In the genomic region with DNA sequence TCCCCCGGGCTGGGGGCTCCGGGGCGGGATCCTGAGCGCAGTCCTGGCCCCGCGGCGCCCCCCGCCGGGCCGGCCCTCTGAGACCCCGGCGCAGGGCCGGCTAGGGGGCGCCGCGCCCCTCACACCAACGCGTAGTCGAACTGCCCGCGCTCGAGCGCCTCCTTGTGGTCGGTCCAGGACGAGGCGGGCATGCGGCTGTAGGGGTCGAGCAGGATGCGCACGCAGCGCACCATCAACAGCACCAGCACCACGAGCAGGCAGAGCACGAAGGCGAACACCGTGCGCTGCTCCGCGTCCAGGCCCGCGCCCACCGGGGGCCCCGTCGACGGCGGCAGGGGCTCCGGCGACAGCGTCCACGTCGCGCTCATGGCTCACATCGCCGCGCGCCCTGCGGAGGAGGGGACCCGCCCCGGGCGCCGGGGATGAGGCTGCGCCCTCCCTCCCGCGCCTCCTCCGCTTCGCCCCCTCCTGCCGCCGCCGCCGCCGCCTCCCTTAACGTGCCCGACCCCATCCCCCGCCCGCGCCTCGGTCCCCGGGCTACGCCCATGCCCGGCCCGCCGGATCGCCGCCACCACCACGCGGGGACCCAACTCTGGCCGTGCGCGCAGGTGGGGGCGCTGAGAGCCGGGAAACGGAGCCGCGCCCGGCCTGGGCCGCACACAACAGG, we compare ENCODE assay signal across 8 cellular contexts. TPM values are rescaled to one million over a fixed set of nuclear protein-coding genes. Genes with fewer than 3 reads are reported as not detected.
A peak's percentile ranks its signal among the peaks of the same experiment; 100 is the strongest.
DNase-seq lines count a peak whose midpoint lies in the region; ATAC-seq and TF ChIP-seq lines count a peak whose summit lies in the region.

No MANE protein-coding gene starts in this region.

- H3K4me3 Mint-ChIP-seq in activated CD4-positive, alpha-beta memory T cell treated with anti-CD3 and anti-CD28 coated beads for 36 hours, result peak overlapping the region; percentile 59

- ATAC-seq in mucosa of descending colon, result no peak
- no peak for ATAC-seq in GM18520 (IDR thresholded peaks at IDR 0.05; ENCODE audit: unreplicated experiment)

- POLR2A ChIA-PET in HEK293T (lab: Yijun Ruan, JAX), result interaction anchor here (0.9 kb wide), 1 partner anchor 19 kb away, joined by 3 read pairs; no protein-coding TSS in a partner anchor
- POLR2A ChIA-PET in activated CD4-positive, alpha-beta memory T cell treated with anti-CD3 and anti-CD28 coated beads for 36 hours (lab: Charles Lee), result no interaction called here

- intact Hi-C loops in activated CD4-positive, alpha-beta memory T cell treated with anti-CD3 and anti-CD28 coated beads for 36 hours (cut with micrococcal nuclease), result no loop called here
- intact Hi-C loops in mucosa of descending colon (cut with DNase I, micrococcal nuclease), result no loop called here

- H3K9me3 ChIP-seq in mucosa of descending colon, result no peaks in the 10 kb centered on the region

- no peaks in the 10 kb centered on the region for H3K27me3 Mint-ChIP-seq in activated CD4-positive, alpha-beta memory T cell treated with anti-CD3 and anti-CD28 coated beads for 36 hours

- DNase-seq in AML-193 (lab: John Stamatoyannopoulos, UW), result peak; percentile 24 to 32
- DNase-seq in HEK293T (ENCODE audit: extremely low spot score), result peak; percentile 85
- peak; percentile 89 for DNase-seq in NCI-H82 (lab: John Stamatoyannopoulos, UW)
- DNase-seq in activated CD4-positive, alpha-beta memory T cell treated with anti-CD3 and anti-CD28 coated beads for 36 hours, result peak; percentile 85
- DNase-seq in effector CD4-positive, alpha-beta T cell, result peak; percentile 70
- peak; percentile 67 to 80 (median 77) for DNase-seq in mucosa of descending colon
- DNase-seq in stimulated activated CD8-positive, alpha-beta memory T cell treated with anti-CD3 and anti-CD28 coated beads, Interleukin-4, amount 100 ng/mL, for 4 hours (ENCODE audit: low read depth in 2 of 2, low spot score in 1 of 2), result peak; percentile 56 to 57

- no peaks in the 10 kb centered on the region for H3K36me3 ChIP-seq in mucosa of descending colon (ENCODE audit: low read depth)

- H3K9me3 Mint-ChIP-seq in activated CD4-positive, alpha-beta memory T cell treated with anti-CD3 and anti-CD28 coated beads for 36 hours, result no peaks in the 10 kb centered on the region

- peaks cover 5% of the 10 kb centered on the region for H3K36me3 Mint-ChIP-seq in activated CD4-positive, alpha-beta memory T cell treated with anti-CD3 and anti-CD28 coated beads for 36 hours

- H3K27ac Mint-ChIP-seq in activated CD4-positive, alpha-beta memory T cell treated with anti-CD3 and anti-CD28 coated beads for 36 hours, result no peak overlapping the region

- peak; percentile 70 for TF ChIP-seq CTCF in mucosa of descending colon (IDR thresholded peaks at IDR 0.05)

- CTCF ChIA-PET in HEK293T (lab: Yijun Ruan, JAX), result no interaction called here
- CTCF ChIA-PET in activated CD4-positive, alpha-beta memory T cell treated with anti-CD3 and anti-CD28 coated beads for 36 hours (lab: Charles Lee), result no interaction called here

- peaks cover 30% of the 10 kb centered on the region for H3K4me1 Mint-ChIP-seq in activated CD4-positive, alpha-beta memory T cell treated with anti-CD3 and anti-CD28 coated beads for 36 hours (ENCODE audit: low read depth)

- H3K4me1 ChIP-seq in mucosa of descending colon (ENCODE audit: low read depth), result peaks cover 21% of the 10 kb centered on the region

- H3K4me3 ChIP-seq in mucosa of descending colon, result no peak overlapping the region

TF ChIP-seq in HEK293T, 16 proteins besides CTCF, POLR2A, EP300 and RAD21:
- TF ChIP-seq L3MBTL2 (conservative IDR thresholded peaks at IDR 0.05), result peak; percentile 95
- no peak for TF ChIP-seq ZNF384 (IDR thresholded peaks at IDR 0.05)

RNA-seq across cellular contexts. Expression of gene CTXN1, which starts 0.6 kb away (rescaled TPM):
- total RNA-seq in activated CD4-positive, alpha-beta memory T cell treated with anti-CD3 and anti-CD28 coated beads for 36 hours, result under 1 TPM; 0.29 to 0.77 TPM
- total RNA-seq in mucosa of descending colon, result 10 to 100 TPM in 1 of 3 donors, 1 to 10 TPM in 1, under 1 TPM in 1; 0.69 to 28.3 (median 1.9) TPM

RNA-seq across cellular contexts. Expression of gene SNAPC2, which starts 5.2 kb away (rescaled TPM):
- 10 to 100 TPM; 18.7 to 20.2 TPM for total RNA-seq in activated CD4-positive, alpha-beta memory T cell treated with anti-CD3 and anti-CD28 coated beads for 36 hours
- total RNA-seq in mucosa of descending colon, result 10 to 100 TPM; 10.7 to 22.1 (median 14.7) TPM

RNA-seq across cellular contexts. Expression of gene TGFBR3L, which starts 10.7 kb away (rescaled TPM):
- 1 to 10 TPM; 4.4 to 4.6 TPM for total RNA-seq in activated CD4-positive, alpha-beta memory T cell treated with anti-CD3 and anti-CD28 coated beads for 36 hours
- total RNA-seq in mucosa of descending colon, result under 1 TPM in 1 of 3 donors, not detected in 2; 0.79 TPM

RNA-seq across cellular contexts. Expression of gene TIMM44, which starts 18.2 kb away (rescaled TPM):
- 10 to 100 TPM; 66.5 to 68.5 TPM for total RNA-seq in activated CD4-positive, alpha-beta memory T cell treated with anti-CD3 and anti-CD28 coated beads for 36 hours
- total RNA-seq in mucosa of descending colon, result 10 to 100 TPM; 55.5 to 80.4 (median 63.4) TPM

RNA-seq across cellular contexts. Expression of gene MAP2K7, which starts 21.6 kb away (rescaled TPM):
- total RNA-seq in activated CD4-positive, alpha-beta memory T cell treated with anti-CD3 and anti-CD28 coated beads for 36 hours, result 10 to 100 TPM; 29.1 to 30.1 TPM
- 10 to 100 TPM; 31.5 to 49.2 (median 41.7) TPM for total RNA-seq in mucosa of descending colon

Comparison
In these comparisons a context has a peak if more than half of its experiments do, and no peak if none do; other contexts are left out.
1. DNase-seq: peak in every context shown above with its lines; median percentile 89 in NCI-H82; 85 in HEK293T; 85 in activated CD4-positive, alpha-beta memory T cell treated with anti-CD3 and anti-CD28 coated beads for 36 hours; 77 in mucosa of descending colon; 70 in effector CD4-positive, alpha-beta T cell; 56 in stimulated activated CD8-positive, alpha-beta memory T cell treated with anti-CD3 and anti-CD28 coated beads, Interleukin-4, amount 100 ng/mL, for 4 hours; 28 in AML-193.